ENCODE assay signal across 9 cellular contexts in the genomic region with DNA sequence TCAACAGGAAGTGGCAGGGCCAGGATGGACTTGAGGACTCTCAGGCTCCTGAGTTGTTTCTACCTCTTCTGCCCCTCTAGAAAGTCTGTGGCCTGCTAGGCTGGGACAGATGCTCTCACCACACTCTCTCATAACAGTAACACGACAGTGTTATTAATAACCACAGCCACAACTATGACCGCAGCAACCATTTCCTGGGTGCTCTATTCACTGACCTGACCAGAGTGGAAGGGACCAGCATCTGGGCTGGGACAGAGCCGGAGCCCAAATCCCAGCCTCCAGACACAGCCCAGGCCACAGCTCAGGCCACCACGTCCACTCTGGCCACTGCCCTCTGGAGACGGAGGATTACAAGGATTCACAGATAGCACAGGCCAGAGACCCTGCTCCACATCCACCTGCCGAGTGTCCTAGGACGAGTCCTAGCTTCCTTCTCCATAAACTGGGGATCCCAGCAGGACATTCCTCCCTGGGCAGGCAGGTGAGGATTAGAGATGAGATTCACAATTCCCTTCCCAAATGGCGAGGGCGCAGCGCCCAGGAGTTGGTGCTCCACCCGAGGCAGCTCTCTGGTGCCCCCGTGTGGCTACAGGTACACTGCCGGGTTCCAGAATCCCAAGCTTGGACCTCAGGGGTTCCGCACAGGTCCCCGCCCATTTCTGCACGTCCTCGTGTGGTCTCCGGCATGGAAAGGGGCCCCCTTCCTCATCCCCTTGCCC. TPM values are rescaled to one million over a fixed set of nuclear protein-coding genes. Genes with fewer than 3 reads are reported as not detected.
DNase-seq lines count a peak whose midpoint lies in the region; ATAC-seq and TF ChIP-seq lines count a peak whose summit lies in the region.
"Had no signal": no experiment of that assay in that cellular context is flagged by ENCODE, and none has a peak within 500 bp of the region (broad histone marks: within the 10 kb centered on the region; RNA-seq: fewer than 3 reads in every experiment).

No MANE protein-coding gene starts in this region.

- DNase-seq in NCI-H2029 (lab: John Stamatoyannopoulos, UW) (peak; percentile 37), NCI-H2029 treated with DMSO at 0.1 percent for 48 hours (lab: John Stamatoyannopoulos, UW) (no peak), NCI-H2171 treated with DMSO at 0.1 percent for 48 hours (lab: John Stamatoyannopoulos, UW) (peak; percentile 58), omental fat pad (ENCODE audit: low spot score) (peak; percentile 33), mesenteric fat pad (ENCODE audit: low spot score) (no peak)
- peak in 2 of 3 experiments; percentile 43 for DNase-seq in activated CD8-positive, alpha-beta memory T cell treated with anti-CD3 and anti-CD28 coated beads for 48 hours (ENCODE audit: low read depth in 2 of 3, low spot score in 2 of 3)

- ATAC-seq in HG02623 (IDR thresholded peaks at IDR 0.05; ENCODE audit: unreplicated experiment) (peak; percentile 77), esophagus mucosa (peak; percentile 37), omental fat pad (ENCODE audit: low FRiP score) (no peak)

- TF ChIP-seq CTCF in omental fat pad (IDR thresholded peaks at IDR 0.05), result no peak

RNA-seq across cellular contexts. Expression of a gene that starts 7.1 kb away (rescaled TPM):
- total RNA-seq in esophagus mucosa (not detected), omental fat pad (not detected), mesenteric fat pad (not detected)
- total RNA-seq: CD8-positive, alpha-beta memory T cell had no signal

RNA-seq across cellular contexts. Expression of a gene that starts 22.4 kb away (rescaled TPM):
- total RNA-seq in esophagus mucosa, result not detected
- under 1 TPM in 2 of 4 donors, not detected in 2; 0.25 to 0.46 TPM for total RNA-seq in omental fat pad
- 1.7 TPM for total RNA-seq in mesenteric fat pad
- total RNA-seq: CD8-positive, alpha-beta memory T cell had no signal

RNA-seq across cellular contexts. Expression of a gene that starts 38.8 kb away (rescaled TPM):
- total RNA-seq in esophagus mucosa (1.3 TPM), omental fat pad (1 to 10 TPM; 1.0 to 4.3 (median 1.3) TPM), mesenteric fat pad (0.93 TPM)

Comparison
In these comparisons a context has a peak if more than half of its experiments do, and no peak if none do; other contexts are left out.
1. DNase-seq: peak in NCI-H2029 (single experiment), NCI-H2171 treated with DMSO at 0.1 percent for 48 hours (single experiment), activated CD8-positive, alpha-beta memory T cell treated with anti-CD3 and anti-CD28 coated beads for 48 hours (2 of 3) and omental fat pad (single experiment); none in NCI-H2029 treated with DMSO at 0.1 percent for 48 hours (single experiment) and mesenteric fat pad (single experiment).